In genomic region chr9:92950359-92950955, GRCh38 we compare ENCODE assay signal across 23 cellular contexts. TPM values are rescaled to one million over a fixed set of nuclear protein-coding genes. Genes with fewer than 3 reads are reported as not detected.
DNase-seq lines count a peak whose midpoint lies in the region; ATAC-seq and TF ChIP-seq lines count a peak whose summit lies in the region.
"Had no signal": no experiment of that assay in that cellular context is flagged by ENCODE, and none has a peak within 500 bp of the region (broad histone marks: within the 10 kb centered on the region; RNA-seq: fewer than 3 reads in every experiment).

No MANE protein-coding gene starts in this region.

- no peaks in the 10 kb centered on the region for H3K9me3 Mint-ChIP-seq in activated T-cell treated with anti-CD3 and anti-CD28 coated beads, Interleukin-2, amount 50 U/mL, for 24 hours
- H3K9me3 Mint-ChIP-seq in central memory CD8-positive, alpha-beta T cell = peaks cover 2% of the 10 kb centered on the region
- H3K9me3 Mint-ChIP-seq in type B pancreatic cell = no peaks in the 10 kb centered on the region
- H3K9me3 Mint-ChIP-seq: T-helper 1 cell treated with Interleukin-12 subunit alpha and Interleukin-12 subunit beta and Interleukin-4 antibody, amounts not matched to agents 30 μg/mL and 1 μg/mL, for 36 hours had no signal

- ATAC-seq in central memory CD8-positive, alpha-beta T cell (replicated peaks; ENCODE audit: extremely low read depth, poor library complexity, severe bottlenecking) = no peak
- ATAC-seq in left lobe of liver = no peak
- ATAC-seq: A549, GM12878, psoas muscle had no signal

- DNase-seq in activated T-cell treated with anti-CD3 and anti-CD28 coated beads, Interleukin-2, amount 50 U/mL, for 24 hours = no peak
- DNase-seq in activated T-cell treated with anti-CD3 and anti-CD28 coated beads for 4 hours = no peak
- DNase-seq in central memory CD8-positive, alpha-beta T cell (ENCODE audit: low spot score in 2 of 2) = no peak
- DNase-seq in left lobe of liver (ENCODE audit: low spot score) = peak; percentile 33
- DNase-seq in type B pancreatic cell (ENCODE audit: extremely low spot score, unreplicated experiment) = no peak
- DNase-seq in ecto neural progenitor cell (ENCODE audit: low spot score) = no peak
- no peak for DNase-seq in NCI-H1105 (lab: John Stamatoyannopoulos, UW)
- DNase-seq in NCI-H524 treated with DMSO at 0.1 percent for 48 hours (lab: John Stamatoyannopoulos, UW) = no peak
- DNase-seq: activated CD4-positive, alpha-beta T cell treated with anti-CD3 and anti-CD28 coated beads for 48 hours; activated effector memory CD4-positive, alpha-beta T cell treated with anti-CD3 and anti-CD28 coated beads, Interleukin-2, amount 50 U/mL, for 16 hours; effector CD8-positive, alpha-beta T cell; NCI-H526; psoas muscle; stimulated activated CD4-positive, alpha-beta T cell treated with anti-CD3 and anti-CD28 coated beads, Interleukin-1b, Interleukin-23, amount 100 ng/mL, for 48 hours; uterus had no signal

- H3K4me3 Mint-ChIP-seq in activated T-cell treated with anti-CD3 and anti-CD28 coated beads, Interleukin-2, amount 50 U/mL, for 24 hours = no peak overlapping the region
- peak overlapping the region; percentile 57 for H3K4me3 Mint-ChIP-seq in central memory CD8-positive, alpha-beta T cell
- H3K4me3 Mint-ChIP-seq in type B pancreatic cell = peak overlapping the region; percentile 61
- H3K4me3 Mint-ChIP-seq: T-helper 1 cell treated with Interleukin-12 subunit alpha and Interleukin-12 subunit beta and Interleukin-4 antibody, amounts not matched to agents 30 μg/mL and 1 μg/mL, for 36 hours had no signal

- H3K4me1 Mint-ChIP-seq in activated T-cell treated with anti-CD3 and anti-CD28 coated beads, Interleukin-2, amount 50 U/mL, for 24 hours (ENCODE audit: low read depth) = peaks cover 80% of the 10 kb centered on the region
- H3K4me1 Mint-ChIP-seq in central memory CD8-positive, alpha-beta T cell = peaks cover 78% of the 10 kb centered on the region
- peaks cover 18% of the 10 kb centered on the region for H3K4me1 Mint-ChIP-seq in type B pancreatic cell (ENCODE audit: unreplicated experiment)

- peak overlapping the region; percentile 30 for H3K27ac Mint-ChIP-seq in activated T-cell treated with anti-CD3 and anti-CD28 coated beads, Interleukin-2, amount 50 U/mL, for 24 hours
- H3K27ac Mint-ChIP-seq in central memory CD8-positive, alpha-beta T cell (ENCODE audit: low read depth) = peak overlapping the region; percentile 86
- peak overlapping the region; percentile 58 for H3K27ac Mint-ChIP-seq in type B pancreatic cell
- H3K27ac Mint-ChIP-seq: T-helper 1 cell treated with Interleukin-12 subunit alpha and Interleukin-12 subunit beta and Interleukin-4 antibody, amounts not matched to agents 30 μg/mL and 1 μg/mL, for 36 hours had no signal

- no peak for TF ChIP-seq CTCF in type B pancreatic cell (conservative IDR thresholded peaks at IDR 0.05)

- H3K36me3 Mint-ChIP-seq in activated T-cell treated with anti-CD3 and anti-CD28 coated beads, Interleukin-2, amount 50 U/mL, for 24 hours (ENCODE audit: low read depth) = no peaks in the 10 kb centered on the region
- H3K36me3 Mint-ChIP-seq in central memory CD8-positive, alpha-beta T cell (ENCODE audit: insufficient read depth) = peaks cover 8% of the 10 kb centered on the region
- H3K36me3 Mint-ChIP-seq in type B pancreatic cell = no peaks in the 10 kb centered on the region

- H3K27me3 Mint-ChIP-seq in activated T-cell treated with anti-CD3 and anti-CD28 coated beads, Interleukin-2, amount 50 U/mL, for 24 hours = no peaks in the 10 kb centered on the region
- no peaks in the 10 kb centered on the region for H3K27me3 Mint-ChIP-seq in central memory CD8-positive, alpha-beta T cell
- peaks cover 3% of the 10 kb centered on the region for H3K27me3 Mint-ChIP-seq in type B pancreatic cell

RNA-seq across cellular contexts. Expression of gene FGD3, which starts 3.1 kb away (rescaled TPM):
- total RNA-seq in left lobe of liver (2.3 TPM), type B pancreatic cell (ENCODE audit: low replicate concordance) (5.5 and 8.4 TPM in 2 replicates)
- total RNA-seq: chondrocyte, fibroblast of lung, H4, lung microvascular endothelial cell, RPMI7951 had no signal

Comparison
In these comparisons a context has a peak if more than half of its experiments do, and no peak if none do; other contexts are left out.
1. H3K27ac Mint-ChIP-seq: peak in every context shown above with its lines; median percentile 86 in central memory CD8-positive, alpha-beta T cell; 58 in type B pancreatic cell; 30 in activated T-cell treated with anti-CD3 and anti-CD28 coated beads, Interleukin-2, amount 50 U/mL, for 24 hours.